Comparison of ENCODE assay signal across 24 cellular contexts in the genomic region with DNA sequence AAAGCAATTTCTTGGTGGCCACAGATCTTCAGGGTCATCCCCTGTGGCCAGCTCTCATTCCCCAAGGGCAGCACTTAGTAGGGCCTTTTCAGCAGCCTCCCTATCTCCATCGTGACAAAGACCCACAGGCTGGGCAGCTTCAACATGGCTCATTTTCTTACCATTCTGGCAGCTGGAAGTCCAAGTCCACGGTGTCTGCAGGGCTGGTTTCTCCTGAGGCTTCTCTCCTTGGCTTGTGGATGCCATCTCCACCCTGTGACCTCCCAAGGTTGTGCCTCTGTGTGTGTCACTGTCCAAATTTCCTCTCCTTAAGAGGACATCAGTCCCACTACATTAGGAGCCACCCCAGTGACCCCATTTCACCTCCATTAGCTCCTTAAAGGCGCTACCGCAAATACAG.
"Had no signal": no experiment of that assay in that cellular context is flagged by ENCODE, and none has a peak within 500 bp of the region (broad histone marks: within the 10 kb centered on the region; RNA-seq: fewer than 3 reads in every experiment).

No MANE protein-coding gene starts in this region.

- H3K27me3 Mint-ChIP-seq: dendritic cell treated with granulocyte-macrophage colony-stimulating factor and Interleukin-4, amounts not matched to agents 40 ng/mL and 50 ng/mL, for 4 days; effector memory CD8-positive, alpha-beta T cell; naive B cell; natural killer cell treated with Interleukin-12 subunit alpha and Interleukin-12 subunit beta and Interleukin-15 and Interleukin-18, amount 100 ng/mL, for 72 hours; stimulated activated memory B cell treated with anti-CD40 and anti-IgM and Interleukin-4, amounts not matched to agents 10 μg/mL and 1 μg/mL and 100 μg/mL, for 72 hours had no signal

- H3K27ac Mint-ChIP-seq: dendritic cell treated with granulocyte-macrophage colony-stimulating factor and Interleukin-4, amounts not matched to agents 40 ng/mL and 50 ng/mL, for 4 days; effector memory CD8-positive, alpha-beta T cell; mesothelial cell of epicardium; naive B cell; natural killer cell treated with Interleukin-12 subunit alpha and Interleukin-12 subunit beta and Interleukin-15 and Interleukin-18, amount 100 ng/mL, for 72 hours; stimulated activated memory B cell treated with anti-CD40 and anti-IgM and Interleukin-4, amounts not matched to agents 10 μg/mL and 1 μg/mL and 100 μg/mL, for 72 hours had no signal

- H3K9ac ChIP-seq: neural progenitor cell had no signal

- H3K27ac ChIP-seq: colonic mucosa, gastrocnemius medialis, left lung, neural progenitor cell, prostate gland, right atrium auricular region, transverse colon, upper lobe of right lung, uterus had no signal

- H3K4me3 Mint-ChIP-seq: dendritic cell treated with granulocyte-macrophage colony-stimulating factor and Interleukin-4, amounts not matched to agents 40 ng/mL and 50 ng/mL, for 4 days; effector memory CD8-positive, alpha-beta T cell; mesothelial cell of epicardium; naive B cell; natural killer cell treated with Interleukin-12 subunit alpha and Interleukin-12 subunit beta and Interleukin-15 and Interleukin-18, amount 100 ng/mL, for 72 hours; neural progenitor cell; stimulated activated memory B cell treated with anti-CD40 and anti-IgM and Interleukin-4, amounts not matched to agents 10 μg/mL and 1 μg/mL and 100 μg/mL, for 72 hours had no signal

- H2AFZ ChIP-seq: neural progenitor cell had no signal

- ATAC-seq: effector memory CD8-positive, alpha-beta T cell; esophagus mucosa; gastrocnemius medialis; left cardiac atrium; left lung; mucosa of descending colon; natural killer cell treated with Interleukin-12 subunit alpha and Interleukin-12 subunit beta and Interleukin-15 and Interleukin-18, amount 100 ng/mL, for 72 hours; sciatic nerve; stimulated activated memory B cell treated with anti-CD40 and anti-IgM and Interleukin-4, amounts not matched to agents 10 μg/mL and 1 μg/mL and 100 μg/mL, for 72 hours; stimulated activated naive CD8-positive, alpha-beta T cell treated with anti-CD3 and anti-CD28 coated beads, Interleukin-15, Interleukin-2, amounts not matched to agents 100 U/mL and 50 U/mL, for 24 hours; upper lobe of right lung had no signal

- H3K27me3 ChIP-seq: colonic mucosa, gastrocnemius medialis, left lung, neural progenitor cell, right atrium auricular region, transverse colon, upper lobe of right lung, uterus had no signal

- H3K4me3 ChIP-seq: colonic mucosa, gastrocnemius medialis, left lung, mucosa of descending colon, neural progenitor cell, prostate gland, right atrium auricular region, smooth muscle cell, transverse colon, upper lobe of right lung, uterus had no signal

- H3K36me3 Mint-ChIP-seq: mesothelial cell of epicardium; naive B cell; natural killer cell treated with Interleukin-12 subunit alpha and Interleukin-12 subunit beta and Interleukin-15 and Interleukin-18, amount 100 ng/mL, for 72 hours; neural progenitor cell; stimulated activated memory B cell treated with anti-CD40 and anti-IgM and Interleukin-4, amounts not matched to agents 10 μg/mL and 1 μg/mL and 100 μg/mL, for 72 hours had no signal

- H3K4me1 Mint-ChIP-seq: mesothelial cell of epicardium; naive B cell; stimulated activated memory B cell treated with anti-CD40 and anti-IgM and Interleukin-4, amounts not matched to agents 10 μg/mL and 1 μg/mL and 100 μg/mL, for 72 hours had no signal

- H3K4me2 ChIP-seq: neural progenitor cell, smooth muscle cell had no signal

- DNase-seq: colonic mucosa; effector memory CD8-positive, alpha-beta T cell; foreskin fibroblast; gastrocnemius medialis; left cardiac atrium; left lung; mesenchymal stem cell; mucosa of descending colon; naive B cell; stimulated activated CD4-positive, alpha-beta T cell treated with anti-CD3 and anti-CD28 coated beads, Interleukin-4, amount 100 ng/mL, for 4 hours; stimulated activated naive CD8-positive, alpha-beta T cell treated with anti-CD3 and anti-CD28 coated beads, Interleukin-15, Interleukin-2, amounts not matched to agents 100 U/mL and 50 U/mL, for 24 hours; transverse colon; upper lobe of right lung; uterus had no signal

- H3K9me3 Mint-ChIP-seq: dendritic cell treated with granulocyte-macrophage colony-stimulating factor and Interleukin-4, amounts not matched to agents 40 ng/mL and 50 ng/mL, for 4 days; effector memory CD8-positive, alpha-beta T cell; natural killer cell treated with Interleukin-12 subunit alpha and Interleukin-12 subunit beta and Interleukin-15 and Interleukin-18, amount 100 ng/mL, for 72 hours; stimulated activated memory B cell treated with anti-CD40 and anti-IgM and Interleukin-4, amounts not matched to agents 10 μg/mL and 1 μg/mL and 100 μg/mL, for 72 hours had no signal

- H3K36me3 ChIP-seq: colonic mucosa, gastrocnemius medialis, left lung, neural progenitor cell, prostate gland, right atrium auricular region, transverse colon, upper lobe of right lung, uterus had no signal

- H3K9me3 ChIP-seq: colonic mucosa, gastrocnemius medialis, mucosa of descending colon, prostate gland, transverse colon, upper lobe of right lung, uterus had no signal

- H3K4me1 ChIP-seq: colonic mucosa, gastrocnemius medialis, left lung, prostate gland, right atrium auricular region, transverse colon, upper lobe of right lung, uterus had no signal
